ENCODE assay signal across 10 cellular contexts in genomic region chr6:11380969-11381744, GRCh38.
DNase-seq lines count a peak whose midpoint lies in the region; ATAC-seq and TF ChIP-seq lines count a peak whose summit lies in the region.
"Had no signal": no experiment of that assay in that cellular context is flagged by ENCODE, and none has a peak within 500 bp of the region (broad histone marks: within the 10 kb centered on the region; RNA-seq: fewer than 3 reads in every experiment).

No MANE protein-coding gene starts in this region.

- H3K36me3 ChIP-seq in CD8-positive, alpha-beta T cell (ENCODE audit: insufficient read depth, low read length): no peaks in the 10 kb centered on the region
- H3K36me3 ChIP-seq in naive thymus-derived CD4-positive, alpha-beta T cell (ENCODE audit: control insufficient read depth in 2 of 3, insufficient read depth in 3 of 3, low read length in 3 of 3): peaks cover 0 to 5% (median 0%) of the 10 kb centered on the region in 3 experiments
- no peaks in the 10 kb centered on the region for H3K36me3 ChIP-seq in vagina

- no peak for TF ChIP-seq CTCF in CD8-positive, alpha-beta T cell (IDR thresholded peaks at IDR 0.05)
- no peak for TF ChIP-seq CTCF in astrocyte of the cerebellum (IDR thresholded peaks at IDR 0.05; ENCODE audit: low read depth, low read length, missing control alignments)
- no peak for TF ChIP-seq CTCF in vagina (IDR thresholded peaks at IDR 0.05)

- peaks cover 39% of the 10 kb centered on the region for H3K36me3 Mint-ChIP-seq in CD8-positive, alpha-beta T cell
- peaks cover 9 to 33% (median 28%) of the 10 kb centered on the region in 5 donors for H3K36me3 Mint-ChIP-seq in naive thymus-derived CD4-positive, alpha-beta T cell

- no peaks in the 10 kb centered on the region for H3K9me3 ChIP-seq in CD8-positive, alpha-beta T cell (ENCODE audit: low read length)
- H3K9me3 ChIP-seq in naive thymus-derived CD4-positive, alpha-beta T cell (ENCODE audit: control insufficient read depth in 2 of 3, low read length in 3 of 3): no peaks in the 10 kb centered on the region
- H3K9me3 ChIP-seq in vagina: no peaks in the 10 kb centered on the region

- no peak for ATAC-seq in CD8-positive, alpha-beta T cell
- peak; percentile 20 for ATAC-seq in HG02610 (IDR thresholded peaks at IDR 0.05; ENCODE audit: unreplicated experiment)
- ATAC-seq in naive thymus-derived CD4-positive, alpha-beta T cell: no peak

- DNase-seq in CD8-positive, alpha-beta T cell: no peak
- DNase-seq in astrocyte of the cerebellum (ENCODE audit: low read depth) (peak; percentile 93), HK-2 (ENCODE audit: unreplicated experiment) (no peak), vagina (ENCODE audit: extremely low spot score in 2 of 2) (no peak), DMS53 (lab: John Stamatoyannopoulos, UW) (no peak), NCI-H128 (lab: John Stamatoyannopoulos, UW; ENCODE audit: unreplicated experiment) (no peak)
- no peak for DNase-seq in naive thymus-derived CD4-positive, alpha-beta T cell
- DNase-seq: nephron progenitor cell, SHP77 had no signal

- H3K4me1 ChIP-seq in CD8-positive, alpha-beta T cell (ENCODE audit: insufficient read depth, low read length): peaks cover 30% of the 10 kb centered on the region
- peaks cover 23 to 31% of the 10 kb centered on the region in 2 donors for H3K4me1 ChIP-seq in naive thymus-derived CD4-positive, alpha-beta T cell (ENCODE audit: control insufficient read depth in 2 of 2, insufficient read depth in 2 of 2, low read length in 2 of 2)
- no peaks in the 10 kb centered on the region for H3K4me1 ChIP-seq in vagina

- intact Hi-C loops in CD8-positive, alpha-beta T cell (cut with DNase I, micrococcal nuclease): loop anchor here in 1 of 2 experiments (5.0 kb wide), 2 partner anchors 156 to 289 kb away; partner anchors contain the start of genes SMIM13 and TMEM170B
- intact Hi-C loops in naive thymus-derived CD4-positive, alpha-beta T cell (cut with micrococcal nuclease): loop anchor here (5.0 to 10.0 kb wide), 5 partner anchors 49 to 1946 kb away; partner anchors contain the start of genes SMIM13 (in 1 of the 2) and TBC1D7 (in 1 of the 2)
- intact Hi-C loops in vagina (cut with DNase I): no loop called here

- H3K27ac ChIP-seq in CD8-positive, alpha-beta T cell (ENCODE audit: low read depth, low read length): peak overlapping the region; percentile 79
- H3K27ac ChIP-seq in naive thymus-derived CD4-positive, alpha-beta T cell (ENCODE audit: low read depth, low read length): peak overlapping the region; percentile 79
- H3K27ac ChIP-seq in vagina: no peak overlapping the region

- POLR2A ChIA-PET in CD8-positive, alpha-beta T cell (lab: Charles Lee): interaction anchor here (0.6 to 2.9 kb wide), 10 partner anchors 8 to 641 kb away, joined by 3 to 14 read pairs (median 4); partner anchors contain the start of gene NEDD9
- POLR2A ChIA-PET in naive thymus-derived CD4-positive, alpha-beta T cell (lab: Charles Lee): interaction anchor here (0.5 to 2.0 kb wide), 3 partner anchors 11 to 139 kb away, joined by 3 to 8 read pairs (median 7); no protein-coding TSS in a partner anchor

- no peaks in the 10 kb centered on the region for H3K9me3 Mint-ChIP-seq in CD8-positive, alpha-beta T cell
- peaks cover 0 to 9% (median 0%) of the 10 kb centered on the region in 11 donors for H3K9me3 Mint-ChIP-seq in naive thymus-derived CD4-positive, alpha-beta T cell

- H3K27ac Mint-ChIP-seq in CD8-positive, alpha-beta T cell: peak overlapping the region; percentile 90
- H3K27ac Mint-ChIP-seq in naive thymus-derived CD4-positive, alpha-beta T cell: peak overlapping the region; percentile 79 to 94 (median 91)
- H3K27ac Mint-ChIP-seq: nephron progenitor cell had no signal

- in situ Hi-C loops in astrocyte of the cerebellum (cut with HindIII; ENCODE audit: low sequenced_read_pairs): no loop called here

- H3K27me3 ChIP-seq in CD8-positive, alpha-beta T cell (ENCODE audit: insufficient read depth, low read length): no peaks in the 10 kb centered on the region
- no peaks in the 10 kb centered on the region for H3K27me3 ChIP-seq in naive thymus-derived CD4-positive, alpha-beta T cell (ENCODE audit: control insufficient read depth in 2 of 2, insufficient read depth in 2 of 2, low read length in 2 of 2)
- no peaks in the 10 kb centered on the region for H3K27me3 ChIP-seq in vagina

- peaks cover 63% of the 10 kb centered on the region for H3K4me1 Mint-ChIP-seq in CD8-positive, alpha-beta T cell (ENCODE audit: low read depth)
- peaks cover 40 to 82% (median 64%) of the 10 kb centered on the region in 7 donors for H3K4me1 Mint-ChIP-seq in naive thymus-derived CD4-positive, alpha-beta T cell

- CTCF ChIA-PET in CD8-positive, alpha-beta T cell (lab: Charles Lee): interaction anchor here (1.1 to 3.0 kb wide), 7 partner anchors 8 to 226 kb away, joined by 3 to 10 read pairs (median 3); no protein-coding TSS in a partner anchor
- CTCF ChIA-PET in naive thymus-derived CD4-positive, alpha-beta T cell (lab: Charles Lee): interaction anchor here (1.1 to 2.4 kb wide), 4 partner anchors 32 to 288 kb away, joined by 3 to 9 read pairs (median 6); partner anchors contain the start of gene SMIM13

- peak overlapping the region; percentile 66 for H3K4me3 ChIP-seq in CD8-positive, alpha-beta T cell (ENCODE audit: low read depth, low read length)
- H3K4me3 ChIP-seq in astrocyte of the cerebellum (ENCODE audit: low read depth, low read length) (no peak overlapping the region), vagina (no peak overlapping the region)
- peak overlapping the region; percentile 70 for H3K4me3 ChIP-seq in naive thymus-derived CD4-positive, alpha-beta T cell (ENCODE audit: low read length)

- no peak for TF ChIP-seq POLR2A in vagina (IDR thresholded peaks at IDR 0.05)

- H3K4me3 Mint-ChIP-seq in CD8-positive, alpha-beta T cell: peak overlapping the region; percentile 91
- H3K4me3 Mint-ChIP-seq in naive thymus-derived CD4-positive, alpha-beta T cell: peak overlapping the region; percentile 76 to 96 (median 91)
- H3K4me3 Mint-ChIP-seq: nephron progenitor cell had no signal

- no peaks in the 10 kb centered on the region for H3K27me3 Mint-ChIP-seq in CD8-positive, alpha-beta T cell (ENCODE audit: low read depth)
- H3K27me3 Mint-ChIP-seq in naive thymus-derived CD4-positive, alpha-beta T cell: no peaks in the 10 kb centered on the region

Comparison
In these comparisons a context has a peak if more than half of its experiments do, and no peak if none do; other contexts are left out.
1. H3K4me3 ChIP-seq: peak in CD8-positive, alpha-beta T cell (single experiment) and naive thymus-derived CD4-positive, alpha-beta T cell (single experiment); none in astrocyte of the cerebellum (single experiment) and vagina (0 of 2).